In genomic region chr6:72967329-72967728, GRCh38 we compare ENCODE assay signal across 15 cellular contexts.
DNase-seq lines count a peak whose midpoint lies in the region; ATAC-seq and TF ChIP-seq lines count a peak whose summit lies in the region.
"Had no signal": no experiment of that assay in that cellular context is flagged by ENCODE, and none has a peak within 500 bp of the region (broad histone marks: within the 10 kb centered on the region; RNA-seq: fewer than 3 reads in every experiment).

No MANE protein-coding gene starts in this region.

- H3K27ac ChIP-seq in SK-N-MC (peak overlapping the region; percentile 98), psoas muscle (peak overlapping the region; percentile 79), MM.1S (ENCODE audit: low read length) (no peak overlapping the region)
- H3K27ac ChIP-seq: 22Rv1, A549, C4-2B had no signal

- no peak overlapping the region for H3K4me2 ChIP-seq in MM.1S (ENCODE audit: low read depth, low read length)
- H3K4me2 ChIP-seq: A549 had no signal

- H3K4me3 ChIP-seq in SK-N-MC (peak overlapping the region; percentile 28), psoas muscle (no peak overlapping the region), MM.1S (ENCODE audit: low read length) (no peak overlapping the region)
- H3K4me3 ChIP-seq: A549; BLaER1 treated with 17β-estradiol and CSF1 and Interleukin-3, amounts not matched to agents 10 nM and 100 nM had no signal

- H3K9ac ChIP-seq in SK-N-MC (ENCODE audit: insufficient read length), result peak overlapping the region; percentile 39
- H3K9ac ChIP-seq in MM.1S (ENCODE audit: low read length), result no peak overlapping the region
- H3K9ac ChIP-seq: BLaER1 treated with 17β-estradiol and CSF1 and Interleukin-3, amounts not matched to agents 10 nM and 100 nM had no signal

- 81 to 95% (median 93%) methylated on average over 1 of the region's 1 CpG for WGBS in psoas muscle, 3 donors

- peak; percentile 39 for DNase-seq in DMS53 (lab: John Stamatoyannopoulos, UW)
- DNase-seq in DMS53 treated with DMSO at 0.1 percent for 48 hours (lab: John Stamatoyannopoulos, UW; ENCODE audit: unreplicated experiment), result no peak
- DNase-seq in SK-N-MC (ENCODE audit: low read depth, low spot score), result no peak
- no peak for DNase-seq in psoas muscle
- no peak for DNase-seq in MM.1S
- DNase-seq: Caco-2; Calu3; CD4-positive, alpha-beta T cell; CD8-positive, alpha-beta T cell; DMS79 treated with DMSO at 0.1 percent for 48 hours had no signal

- H3K9me2 ChIP-seq in MM.1S (replicated peaks; ENCODE audit: insufficient read depth, low read length), result no peaks in the 10 kb centered on the region

- H3K36me3 ChIP-seq in SK-N-MC (ENCODE audit: insufficient read depth, low read length) (no peaks in the 10 kb centered on the region), psoas muscle (ENCODE audit: insufficient read depth in 1 of 2, low read depth in 1 of 2) (no peaks in the 10 kb centered on the region), MM.1S (replicated peaks; ENCODE audit: insufficient read depth, low read length) (no peaks in the 10 kb centered on the region)

- no peak for TF ChIP-seq CTCF in psoas muscle (IDR thresholded peaks at IDR 0.05)
- no peak for TF ChIP-seq CTCF in MM.1S (IDR thresholded peaks at IDR 0.05; ENCODE audit: low read length)

- H2AFZ ChIP-seq in MM.1S (ENCODE audit: low read length), result no peak overlapping the region

- no peaks in the 10 kb centered on the region for H3K79me2 ChIP-seq in MM.1S (ENCODE audit: low read length)

- H3K9me3 ChIP-seq in SK-N-MC (ENCODE audit: low read depth, low read length) (no peaks in the 10 kb centered on the region; the same call in 1 of the 2 replicates), psoas muscle (no peaks in the 10 kb centered on the region), MM.1S (replicated peaks; ENCODE audit: insufficient read depth, low read length) (no peaks in the 10 kb centered on the region)
- H3K9me3 ChIP-seq: A549, Caco-2 had no signal

- H4K20me1 ChIP-seq in MM.1S (ENCODE audit: insufficient read depth, low read length), result no peaks in the 10 kb centered on the region

- H3K27me3 ChIP-seq in psoas muscle (ENCODE audit: insufficient read depth in 3 of 3, low read length in 2 of 3), result no peaks in the 10 kb centered on the region
- no peaks in the 10 kb centered on the region for H3K27me3 ChIP-seq in MM.1S (replicated peaks; ENCODE audit: insufficient read depth, low read length)
- H3K27me3 ChIP-seq: BLaER1 treated with 17β-estradiol and CSF1 and Interleukin-3, amounts not matched to agents 10 nM and 100 nM had no signal

- no peaks in the 10 kb centered on the region for H3F3A ChIP-seq in MM.1S (ENCODE audit: insufficient read depth, low read length)

- intact Hi-C loops in psoas muscle (cut with DNase I), result no loop called here

- ATAC-seq in psoas muscle, result no peak
- ATAC-seq in HG03108 (IDR thresholded peaks at IDR 0.05; ENCODE audit: unreplicated experiment), result no peak
- ATAC-seq: A549; CD8-positive, alpha-beta T cell had no signal

- peaks cover 10% of the 10 kb centered on the region for H3K4me1 ChIP-seq in psoas muscle
- H3K4me1 ChIP-seq in MM.1S (ENCODE audit: low read length), result no peaks in the 10 kb centered on the region
